13 cellular contexts compared by ENCODE assay signal in the genomic region with DNA sequence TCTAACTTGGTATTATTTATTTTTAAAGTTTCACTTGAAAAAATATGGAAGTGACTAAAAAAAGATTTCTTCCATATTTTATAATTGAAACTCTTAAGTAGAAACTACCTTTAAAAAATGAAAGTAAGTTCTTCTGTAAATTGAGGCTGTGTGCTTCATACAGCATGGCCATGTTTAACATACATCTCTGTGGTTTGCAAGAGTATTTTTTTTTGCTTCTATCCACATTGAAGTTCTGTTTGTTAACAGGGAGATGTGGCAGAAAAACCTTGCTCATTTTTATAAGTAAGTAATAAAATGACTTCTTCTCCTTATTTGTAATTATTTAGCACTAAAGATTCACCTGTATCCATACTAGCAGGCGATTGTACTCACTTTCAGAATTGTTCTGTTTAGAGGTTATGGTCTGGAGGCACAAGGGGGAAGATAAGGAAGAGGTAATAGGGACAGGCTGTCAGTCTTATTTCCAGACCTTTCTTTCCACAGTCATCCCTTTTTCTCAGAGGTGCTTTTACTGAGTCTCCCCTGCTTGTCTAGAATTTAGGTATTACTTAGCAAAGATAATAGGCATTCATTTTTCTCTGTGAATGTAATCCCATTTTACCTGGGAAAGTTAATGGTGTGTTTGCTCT. TPM values are rescaled to one million over a fixed set of nuclear protein-coding genes. Genes with fewer than 3 reads are reported as not detected.
A peak's percentile ranks its signal among the peaks of the same experiment; 100 is the strongest.
DNase-seq lines count a peak whose midpoint lies in the region; ATAC-seq and TF ChIP-seq lines count a peak whose summit lies in the region.
"Had no signal": no experiment of that assay in that cellular context is flagged by ENCODE, and none has a peak within 500 bp of the region (broad histone marks: within the 10 kb centered on the region; RNA-seq: fewer than 3 reads in every experiment).

No MANE protein-coding gene starts in this region.

- H3K4me1 ChIP-seq in CD8-positive, alpha-beta memory T cell (ENCODE audit: insufficient read depth, low read length): peaks cover 56% of the 10 kb centered on the region
- H3K4me1 ChIP-seq in Karpas-422 (ENCODE audit: low read length) (peaks cover 3% of the 10 kb centered on the region; the same call in 1 of the 2 replicates), neutrophil (ENCODE audit: control insufficient read depth in 1 of 2, insufficient read depth in 1 of 2, low read depth in 1 of 2, low read length in 1 of 2) (peaks cover 96 to 98% of the 10 kb centered on the region in 2 experiments), PC-3 (ENCODE audit: insufficient read depth, low read length) (peaks cover 6% of the 10 kb centered on the region)

- CTCF ChIA-PET in CD8-positive, alpha-beta memory T cell (lab: Charles Lee): interaction anchor here (0.8 to 19.0 kb wide), 8 partner anchors 10 to 81 kb away, joined by 3 to 263 read pairs (median 6); partner anchors contain the start of gene FYB1
- CTCF ChIA-PET in PC-3 (lab: Charles Lee) (interaction anchor here (0.5 kb wide), 1 partner anchor 369 kb away, joined by 5 read pairs; no protein-coding TSS in a partner anchor), RWPE1 (lab: Yijun Ruan, JAX) (interaction anchor here (1.6 kb wide), 1 partner anchor 14 kb away, joined by 8 read pairs; no protein-coding TSS in a partner anchor)

- H3K27me3 ChIP-seq in CD8-positive, alpha-beta memory T cell (ENCODE audit: insufficient read depth, low read length, poor library complexity, severe bottlenecking): no peaks in the 10 kb centered on the region
- H3K27me3 ChIP-seq in Karpas-422 (ENCODE audit: low read length) (no peaks in the 10 kb centered on the region), neutrophil (no peaks in the 10 kb centered on the region), PC-3 (ENCODE audit: low read length) (no peaks in the 10 kb centered on the region)

- H3K79me2 ChIP-seq in Karpas-422 (ENCODE audit: low read length) (no peaks in the 10 kb centered on the region), PC-3 (ENCODE audit: low read length) (no peaks in the 10 kb centered on the region)

- peak overlapping the region; percentile 87 to 96 (median 93) for H3K4me3 Mint-ChIP-seq in CD8-positive, alpha-beta memory T cell
- H3K4me3 Mint-ChIP-seq in activated naive CD8-positive, alpha-beta T cell treated with anti-CD3 and anti-CD28 coated beads for 36 hours: peak overlapping the region; percentile 94

- no peaks in the 10 kb centered on the region for H3K36me3 ChIP-seq in CD8-positive, alpha-beta memory T cell (ENCODE audit: insufficient read depth, low read length)
- H3K36me3 ChIP-seq in Karpas-422 (ENCODE audit: insufficient read depth, low read length) (no peaks in the 10 kb centered on the region), neutrophil (peaks cover 42% of the 10 kb centered on the region), PC-3 (ENCODE audit: low read depth, low read length) (no peaks in the 10 kb centered on the region)

- H3K9me2 ChIP-seq in Karpas-422 (replicated peaks; ENCODE audit: insufficient read depth, low read length): no peaks in the 10 kb centered on the region
- H3K9me2 ChIP-seq in PC-3 (replicated peaks; ENCODE audit: low read length): no peaks in the 10 kb centered on the region
- H3K9me2 ChIP-seq: SK-N-SH had no signal

- DNase-seq in CD8-positive, alpha-beta memory T cell: no peak
- DNase-seq in Karpas-422: no peak
- no peak for DNase-seq in activated naive CD8-positive, alpha-beta T cell treated with anti-CD3 and anti-CD28 coated beads for 36 hours
- no peak for DNase-seq in HPDE6-E6E7 (ENCODE audit: extremely low spot score)
- no peak for DNase-seq in PC-3
- no peak for DNase-seq in RWPE1 (ENCODE audit: low spot score)
- DNase-seq: cortex of kidney, islet precursor cell, NCI-H1436, SK-N-SH had no signal

- H3K4me1 Mint-ChIP-seq in CD8-positive, alpha-beta memory T cell: peaks cover 51 to 62% (median 59%) of the 10 kb centered on the region in 3 donors
- peaks cover 42% of the 10 kb centered on the region for H3K4me1 Mint-ChIP-seq in activated naive CD8-positive, alpha-beta T cell treated with anti-CD3 and anti-CD28 coated beads for 36 hours

- H3K27ac Mint-ChIP-seq in CD8-positive, alpha-beta memory T cell: peak overlapping the region; percentile 89 to 99 (median 93)
- peak overlapping the region; percentile 98 for H3K27ac Mint-ChIP-seq in activated naive CD8-positive, alpha-beta T cell treated with anti-CD3 and anti-CD28 coated beads for 36 hours

- no peak for ATAC-seq in PC-3
- ATAC-seq: esophagus mucosa had no signal

- no peaks in the 10 kb centered on the region for H3F3A ChIP-seq in PC-3 (ENCODE audit: low read length, unreplicated experiment)

- POLR2A ChIA-PET in CD8-positive, alpha-beta memory T cell (lab: Charles Lee): interaction anchor here (0.6 to 4.5 kb wide), 6 partner anchors 8 to 26 kb away, joined by 3 to 24 read pairs (median 3); no protein-coding TSS in a partner anchor
- POLR2A ChIA-PET in PC-3 (lab: Charles Lee; ENCODE audit: unreplicated experiment): no interaction called here
- POLR2A ChIA-PET in RWPE1 (lab: Yijun Ruan, JAX; ENCODE audit: low non-redundant PET): no interaction called here

- H3K9me3 ChIP-seq in CD8-positive, alpha-beta memory T cell (ENCODE audit: low read length): no peaks in the 10 kb centered on the region
- H3K9me3 ChIP-seq in Karpas-422 (ENCODE audit: low read length) (no peaks in the 10 kb centered on the region), neutrophil (no peaks in the 10 kb centered on the region), PC-3 (ENCODE audit: low read length) (no peaks in the 10 kb centered on the region)
- H3K9me3 ChIP-seq: SK-N-SH had no signal

- H3K9ac ChIP-seq in Karpas-422 (ENCODE audit: low read length) (no peak overlapping the region), PC-3 (ENCODE audit: low read length) (no peak overlapping the region)
- H3K9ac ChIP-seq: SK-N-SH had no signal

- no peaks in the 10 kb centered on the region for H4K20me1 ChIP-seq in Karpas-422 (ENCODE audit: insufficient read depth, low read depth, low read length)
- H4K20me1 ChIP-seq in PC-3 (ENCODE audit: low read length): no peaks in the 10 kb centered on the region

- no TSS peak for BruUV-seq in PC-3 (replicated peaks; lab: Mats Ljungman, UMichigan)

- peaks cover 0 to 42% (median 12%) of the 10 kb centered on the region in 3 donors for H3K36me3 Mint-ChIP-seq in CD8-positive, alpha-beta memory T cell
- H3K36me3 Mint-ChIP-seq in activated naive CD8-positive, alpha-beta T cell treated with anti-CD3 and anti-CD28 coated beads for 36 hours: peaks cover 15% of the 10 kb centered on the region

- H3K27ac ChIP-seq in CD8-positive, alpha-beta memory T cell (ENCODE audit: low read depth, low read length): peak overlapping the region; percentile 74
- H3K27ac ChIP-seq in Karpas-422 (ENCODE audit: low read length) (no peak overlapping the region), neutrophil (peak overlapping the region; percentile 88), PC-3 (ENCODE audit: low read length) (no peak overlapping the region), RWPE1 (no peak overlapping the region)

- H3K4me2 ChIP-seq in Karpas-422 (ENCODE audit: low read depth, low read length, poor library complexity, severe bottlenecking) (no peak overlapping the region), PC-3 (ENCODE audit: low read length) (no peak overlapping the region)
- H3K4me2 ChIP-seq: SK-N-SH had no signal

- no peaks in the 10 kb centered on the region for H3K27me3 Mint-ChIP-seq in CD8-positive, alpha-beta memory T cell
- H3K27me3 Mint-ChIP-seq in activated naive CD8-positive, alpha-beta T cell treated with anti-CD3 and anti-CD28 coated beads for 36 hours: no peaks in the 10 kb centered on the region

- H3K9me3 Mint-ChIP-seq in CD8-positive, alpha-beta memory T cell: no peaks in the 10 kb centered on the region
- H3K9me3 Mint-ChIP-seq in activated naive CD8-positive, alpha-beta T cell treated with anti-CD3 and anti-CD28 coated beads for 36 hours: no peaks in the 10 kb centered on the region

- TF ChIP-seq CTCF in neutrophil (IDR thresholded peaks at IDR 0.05) (no peak), PC-3 (conservative IDR thresholded peaks at IDR 0.05; ENCODE audit: low read depth, low read length) (no peak), RWPE1 (conservative IDR thresholded peaks at IDR 0.05; ENCODE audit: low read depth) (no peak)

- H3K4me3 ChIP-seq in CD8-positive, alpha-beta memory T cell (ENCODE audit: low read length): peak overlapping the region; percentile 88
- H3K4me3 ChIP-seq in Karpas-422 (ENCODE audit: low read length) (no peak overlapping the region), neutrophil (ENCODE audit: low read depth in 1 of 2, low read length in 1 of 2) (peak overlapping the region; percentile 50 to 65), PC-3 (ENCODE audit: low read length) (no peak overlapping the region)

- H2AFZ ChIP-seq in Karpas-422 (ENCODE audit: low read length): peak overlapping the region; percentile 39; the same call in 1 of the 2 replicates
- H2AFZ ChIP-seq in PC-3 (ENCODE audit: low read length): no peak overlapping the region

- intact Hi-C loops in PC-3 (cut with micrococcal nuclease): no loop called here

RNA-seq across cellular contexts. Expression of gene FYB1, which starts 16.0 kb away (rescaled TPM):
- 10 to 100 TPM; 75.9 to 84.2 TPM for total RNA-seq in CD8-positive, alpha-beta memory T cell
- polyA plus RNA-seq in CD8-positive, alpha-beta memory T cell: 282 TPM
- total RNA-seq in Karpas-422 (2014; rRNA removed; shearing (Covaris generic); ENCODE audit: low replicate concordance): 2.7 and 2.8 TPM in 2 replicates
- 10 to 100 TPM; 71.3 to 74.1 TPM for total RNA-seq in activated naive CD8-positive, alpha-beta T cell treated with anti-CD3 and anti-CD28 coated beads for 36 hours
- 0.81 and 1.1 TPM in 2 replicates for total RNA-seq in PC-3 (2014; rRNA removed)
- total RNA-seq: osteocyte had no signal
- polyA plus RNA-seq: SK-N-SH had no signal

Comparison
In these comparisons a context has a peak if more than half of its experiments do, and no peak if none do; other contexts are left out.
1. H3K27ac ChIP-seq: peak in CD8-positive, alpha-beta memory T cell (single experiment) and neutrophil (single experiment); none in Karpas-422 (single experiment), PC-3 (single experiment) and RWPE1 (single experiment).
2. H3K4me3 ChIP-seq: peak in CD8-positive, alpha-beta memory T cell (single experiment) and neutrophil (2 of 2); none in Karpas-422 (single experiment) and PC-3 (single experiment).
3. RNA of gene FYB1, which starts 16.0 kb away (total RNA-seq): 75.9 to 84.2 TPM in CD8-positive, alpha-beta memory T cell and 71.3 to 74.1 TPM in activated naive CD8-positive, alpha-beta T cell treated with anti-CD3 and anti-CD28 coated beads for 36 hours; 2.7 to 2.8 TPM in Karpas-422 and 0.81 to 1.1 TPM in PC-3; every median in the first group is over 10 times any median in the second.